8 cellular contexts compared by ENCODE assay signal in the genomic region with DNA sequence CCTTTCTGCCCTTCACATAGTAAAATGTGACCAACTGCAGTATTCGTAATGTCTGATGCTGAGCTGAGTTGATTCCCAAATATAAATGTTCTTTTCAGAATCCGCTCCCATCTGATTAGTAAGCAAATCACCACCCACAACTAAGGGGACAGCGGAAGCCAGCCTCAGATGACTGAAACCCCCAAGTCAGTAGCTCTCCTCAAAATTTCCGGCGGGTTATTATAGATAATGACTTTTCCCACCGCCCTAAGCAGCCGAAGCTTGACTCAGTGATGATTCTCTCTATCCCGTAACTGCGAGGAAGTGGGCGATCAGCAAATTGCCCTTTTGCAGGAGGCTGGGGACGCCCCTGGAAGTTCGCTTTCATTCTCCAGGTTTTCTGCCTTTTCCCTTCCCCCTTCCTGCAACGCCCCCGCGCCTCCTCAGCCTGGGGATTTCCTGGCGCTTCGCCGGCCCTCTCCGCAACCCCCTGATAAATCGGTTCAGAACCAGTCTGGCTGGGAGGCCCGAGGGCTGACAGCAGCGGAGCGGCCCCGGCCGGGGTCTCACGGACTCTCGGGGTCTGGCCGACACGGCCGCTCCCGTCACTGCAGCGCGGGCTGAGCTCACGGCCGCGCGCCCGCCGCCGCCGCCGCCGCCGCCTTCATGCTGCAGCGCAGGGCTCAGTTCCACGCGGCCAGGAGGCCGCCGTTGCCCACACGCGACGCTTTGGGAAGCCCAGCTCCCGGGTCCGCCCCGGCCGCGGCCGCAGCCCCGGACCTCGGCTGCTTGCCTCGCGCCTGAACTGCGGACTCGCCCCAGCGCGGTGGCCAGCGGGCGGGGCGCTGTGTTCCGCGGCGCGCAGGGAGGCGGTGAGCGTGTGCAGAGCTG. TPM values are rescaled to one million over a fixed set of nuclear protein-coding genes. Genes with fewer than 3 reads are reported as not detected.
DNase-seq lines count a peak whose midpoint lies in the region; ATAC-seq and TF ChIP-seq lines count a peak whose summit lies in the region.

A gene (plus strand): TSS at position 628 of the 870 bp plus-strand sequence.

- peak within 1 kb of the TSS in 1 of 2 experiments; percentile 12; a peak in 1 of 4 replicates for H4K8ac ChIP-seq in IMR-90 (ENCODE audit: low read depth in 2 of 2, low read length in 2 of 2)

- peaks cover 0 to 7% of the 10 kb centered on the region in 2 experiments; a peak in 1 of 4 replicates for H3K79me1 ChIP-seq in IMR-90 (ENCODE audit: low read depth in 1 of 2, low read length in 2 of 2)

- H2AK9ac ChIP-seq in IMR-90 (replicated peaks; ENCODE audit: low read depth, low read length, poor library complexity): no peak within 1 kb of the TSS

- H3K4me2 ChIP-seq in IMR-90 (ENCODE audit: low read depth, low read length): peak within 1 kb of the TSS; percentile 95

- H2AK5ac ChIP-seq in IMR-90 (ENCODE audit: low read depth, low read length): no peak within 1 kb of the TSS

- peaks cover 58% of the 10 kb centered on the region for H3K4me1 Mint-ChIP-seq in activated naive CD4-positive, alpha-beta T cell treated with anti-CD3 and anti-CD28 coated beads, Interleukin-2, amount 50 U/mL, for 24 hours

- no peaks in the 10 kb centered on the region for H3K9me1 ChIP-seq in IMR-90 (ENCODE audit: insufficient read depth, low read length)

- H3K9me3 ChIP-seq in IMR-90 (ENCODE audit: control insufficient read depth, insufficient read depth, low read length): no peaks in the 10 kb centered on the region
- H3K9me3 ChIP-seq in heart right ventricle: no peaks in the 10 kb centered on the region
- H3K9me3 ChIP-seq in prostate gland: no peaks in the 10 kb centered on the region

- H3K27ac ChIP-seq in IMR-90 (ENCODE audit: insufficient read depth, low read length): peak within 1 kb of the TSS; percentile 17; the same call in 1 of the 2 replicates
- H3K27ac ChIP-seq in heart right ventricle: peak within 1 kb of the TSS in 9 of 10 donors; percentile 33 to 78 (median 73)
- peak within 1 kb of the TSS; percentile 35 to 68 for H3K27ac ChIP-seq in prostate gland

- TF ChIP-seq POLR2A in IMR-90 (IDR thresholded peaks at IDR 0.05; ENCODE audit: low read depth, low read length): no peak
- TF ChIP-seq POLR2A in prostate gland (IDR thresholded peaks at IDR 0.05): no peak

- H3K9me3 Mint-ChIP-seq in activated naive CD4-positive, alpha-beta T cell treated with anti-CD3 and anti-CD28 coated beads, Interleukin-2, amount 50 U/mL, for 24 hours: no peaks in the 10 kb centered on the region

- H3K4me1 ChIP-seq in IMR-90 (ENCODE audit: control insufficient read depth, insufficient read depth, low read length) (no peaks in the 10 kb centered on the region), heart right ventricle (peaks cover 0 to 35% (median 20%) of the 10 kb centered on the region in 9 donors), prostate gland (replicated peaks) (peaks cover 4% of the 10 kb centered on the region)

- H2BK5ac ChIP-seq in IMR-90 (ENCODE audit: low read depth, low read length, poor library complexity, severe bottlenecking): no peak within 1 kb of the TSS

- 0 out of 2 replicates have a peak within 1 kb of the TSS, but pooled peaks have one; percentile 9 for H2BK20ac ChIP-seq in IMR-90 (ENCODE audit: low read depth, low read length)

- no peak within 1 kb of the TSS for H3K27ac Mint-ChIP-seq in activated naive CD4-positive, alpha-beta T cell treated with anti-CD3 and anti-CD28 coated beads, Interleukin-2, amount 50 U/mL, for 24 hours

- no peak within 1 kb of the TSS for H3K18ac ChIP-seq in IMR-90 (ENCODE audit: low read depth, low read length)

- H3K27me3 ChIP-seq in IMR-90 (ENCODE audit: control insufficient read depth, insufficient read depth, low read length): peaks cover 20% of the 10 kb centered on the region
- peaks cover 0 to 91% (median 75%) of the 10 kb centered on the region in 7 donors for H3K27me3 ChIP-seq in heart right ventricle
- H3K27me3 ChIP-seq in prostate gland (replicated peaks; ENCODE audit: insufficient read depth): peaks cover 9% of the 10 kb centered on the region

- peak within 1 kb of the TSS; percentile 50; the same call in 1 of the 2 replicates for H2BK120ac ChIP-seq in IMR-90 (ENCODE audit: low read depth, low read length)

- no peak within 1 kb of the TSS for H4K5ac ChIP-seq in IMR-90 (ENCODE audit: low read depth, low read length)

- peak within 1 kb of the TSS; percentile 93 for H2AFZ ChIP-seq in IMR-90 (replicated peaks; ENCODE audit: low read length, poor library complexity)

- no peaks in the 10 kb centered on the region for H4K20me1 ChIP-seq in IMR-90 (ENCODE audit: insufficient read depth, low read length)

- peak within 1 kb of the TSS; percentile 58 for H3K9ac ChIP-seq in IMR-90 (ENCODE audit: low read depth, low read length)

- in situ Hi-C loops in IMR-90 (cut with MboI; ENCODE audit: low sequenced_read_pairs): no loop called here

- intact Hi-C loops in IMR-90 (cut with micrococcal nuclease) (loop anchor here (5.0 to 10.0 kb wide), 2 partner anchors 322 to 616 kb away; no protein-coding TSS in a partner anchor), heart right ventricle (cut with DNase I) (no loop called here), prostate gland (cut with DNase I) (no loop called here)

- TF ChIP-seq CTCF in IMR-90 (conservative IDR thresholded peaks at IDR 0.05; ENCODE audit: low read depth, low read length) (no peak), heart right ventricle (IDR thresholded peaks at IDR 0.05) (no peak), prostate gland (IDR thresholded peaks at IDR 0.05) (no peak)

- POLR2A ChIA-PET in IMR-90 (lab: Charles Lee; ENCODE audit: unreplicated experiment): no interaction called here

- H3K4ac ChIP-seq in IMR-90 (ENCODE audit: low read depth, low read length): no peak within 1 kb of the TSS; the same call in 1 of the 2 replicates

- no peaks in the 10 kb centered on the region for H3K36me3 Mint-ChIP-seq in activated naive CD4-positive, alpha-beta T cell treated with anti-CD3 and anti-CD28 coated beads, Interleukin-2, amount 50 U/mL, for 24 hours

- H3K4me3 ChIP-seq in IMR-90 (ENCODE audit: insufficient read depth, low read depth, low read length) (peak within 1 kb of the TSS; percentile 77), heart right ventricle (peak within 1 kb of the TSS; percentile 12 to 62 (median 55)), prostate gland (peak within 1 kb of the TSS; percentile 36 to 44)

- H3K23ac ChIP-seq in IMR-90 (ENCODE audit: low read depth, low read length): peak within 1 kb of the TSS; percentile 57; the same call in 1 of the 2 replicates

- no peaks in the 10 kb centered on the region for H3K36me3 ChIP-seq in IMR-90 (ENCODE audit: control insufficient read depth, insufficient read depth, low read length)
- H3K36me3 ChIP-seq in heart right ventricle: no peaks in the 10 kb centered on the region
- no peaks in the 10 kb centered on the region for H3K36me3 ChIP-seq in prostate gland

- no TSS peak for BruUV-seq in IMR-90 (replicated peaks; lab: Mats Ljungman, UMichigan)

- 0% methylated on average over 23 of the region's 75 CpGs; no CpG with 5 or more reads in 1 of the 2 experiments for WGBS in IMR-90 (ENCODE audit: extremely low coverage in 2 of 2, insufficient read length in 1 of 2), 2 experiments
- 0% methylated on average over 63 to 75 of the region's 75 CpGs for WGBS in heart right ventricle, 2 donors
- 1% methylated on average over 43 of the region's 75 CpGs for WGBS in prostate gland

- DNase-seq in GM03348 (ENCODE audit: low spot score) (peak; percentile 59), IMR-90 (peak; percentile 49), heart right ventricle (peak; percentile 29 to 45), prostate gland (ENCODE audit: low spot score) (no peak), cerebellar nuclear complex (lab: John Stamatoyannopoulos, UW) (no peak), CD1c-positive myeloid dendritic cell (ENCODE audit: extremely low spot score) (no peak)

- H4K91ac ChIP-seq in IMR-90 (ENCODE audit: insufficient read depth, low read depth, low read length): peak within 1 kb of the TSS; percentile 4; the same call in 1 of the 2 replicates

- dilution Hi-C loops in IMR-90 (cut with HindIII; ENCODE audit: low sequenced_read_pairs, unreplicated experiment): no loop called here

- H3K56ac ChIP-seq in IMR-90 (ENCODE audit: extremely low read depth, insufficient read depth, low read length): no peak within 1 kb of the TSS

- no peak within 1 kb of the TSS for H2BK15ac ChIP-seq in IMR-90 (ENCODE audit: low read depth, low read length)

- H3K4me3 Mint-ChIP-seq in activated naive CD4-positive, alpha-beta T cell treated with anti-CD3 and anti-CD28 coated beads, Interleukin-2, amount 50 U/mL, for 24 hours: peak within 1 kb of the TSS; percentile 78

- ATAC-seq in IMR-90 (ENCODE audit: low read depth) (peak; percentile 59), heart right ventricle (peak; percentile 40 to 77 (median 51)), GM21423 (IDR thresholded peaks at IDR 0.05; ENCODE audit: unreplicated experiment) (no peak)

- H3K14ac ChIP-seq in IMR-90 (replicated peaks; ENCODE audit: low read depth, low read length): 0 out of 2 replicates have a peak within 1 kb of the TSS, but pooled peaks have one; percentile 39

- CTCF ChIA-PET in IMR-90 (lab: Yijun Ruan, JAX): interaction anchor here (0.6 kb wide), 1 partner anchor 597 kb away, joined by 3 read pairs; no protein-coding TSS in a partner anchor

- no peak for TF ChIP-seq RAD21 in IMR-90 (IDR thresholded peaks at IDR 0.05; ENCODE audit: low read length)

- H3K27me3 Mint-ChIP-seq in activated naive CD4-positive, alpha-beta T cell treated with anti-CD3 and anti-CD28 coated beads, Interleukin-2, amount 50 U/mL, for 24 hours: peaks cover 54% of the 10 kb centered on the region

TF ChIP-seq in IMR-90, 13 proteins besides CTCF, POLR2A, EP300 and RAD21:
- no peak for TF ChIP-seq NFE2L2 (IDR thresholded peaks at IDR 0.05; ENCODE audit: low read depth, low read length)

RNA-seq across cellular contexts. Expression of the gene that starts here (rescaled TPM):
- total RNA-seq in IMR-90 (2012; rRNA removed) (3.6 TPM in 2 replicates), heart right ventricle (1 to 10 TPM in 1 of 10 donors, under 1 TPM in 8, not detected in 1; 0.28 to 1.5 (median 0.49) TPM), prostate gland (1 to 10 TPM in 1 of 2 donors, under 1 TPM in 1; 0.50 to 5.3 TPM)
- polyA plus RNA-seq in IMR-90 (2012; rRNA removed) (1.8 TPM in 2 replicates), heart right ventricle (under 1 TPM; 0.13 to 0.73 TPM)
- 1.0 and 1.1 TPM in 2 replicates for polyA plus RNA-seq in IMR-90 (2012; cell fraction: cytosol; rRNA removed)
- polyA plus RNA-seq in IMR-90 (2012; cell fraction: nucleus; rRNA removed; ENCODE audit: low replicate concordance): 0.64 and 1.7 TPM in 2 replicates

Comparison
In these comparisons a context has a peak if more than half of its experiments do, and no peak if none do; other contexts are left out.
1. DNase-seq: peak in GM03348 (single experiment), IMR-90 (single experiment) and heart right ventricle (2 of 2); none in prostate gland (single experiment), cerebellar nuclear complex (0 of 2) and CD1c-positive myeloid dendritic cell (single experiment).
2. H3K27ac ChIP-seq: peak in every context shown above with its lines; median percentile 73 in heart right ventricle; 52 in prostate gland; 17 in IMR-90.
3. Peak in every context shown above with its lines, with median percentiles within 50 percentile points of each other: H3K4me3 ChIP-seq.